ENCODE assay signal across 16 cellular contexts in the genomic region with DNA sequence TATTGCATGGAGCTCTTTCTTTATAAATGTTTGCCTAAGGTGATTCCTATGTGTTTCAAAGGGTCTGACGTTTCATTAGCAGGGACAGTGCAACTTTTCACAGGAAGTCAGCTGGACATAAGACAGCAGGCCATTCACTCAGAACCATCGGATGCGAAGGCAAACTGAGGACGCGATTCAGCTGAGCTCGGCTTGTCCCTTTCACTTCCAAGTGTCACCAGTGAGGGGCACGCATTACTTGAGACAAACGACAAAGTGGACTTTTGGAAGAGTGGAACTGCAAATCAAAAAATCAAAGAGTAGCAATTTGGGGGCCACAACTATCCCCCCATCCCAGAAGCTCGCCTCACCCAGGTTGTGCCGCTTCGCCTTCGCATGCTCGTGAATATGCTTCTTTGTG. TPM values are rescaled to one million over a fixed set of nuclear protein-coding genes. Genes with fewer than 3 reads are reported as not detected.
DNase-seq lines count a peak whose midpoint lies in the region; ATAC-seq and TF ChIP-seq lines count a peak whose summit lies in the region.
"Had no signal": no experiment of that assay in that cellular context is flagged by ENCODE, and none has a peak within 500 bp of the region (broad histone marks: within the 10 kb centered on the region; RNA-seq: fewer than 3 reads in every experiment).

No MANE protein-coding gene starts in this region.

- H3K27ac Mint-ChIP-seq in CD14-positive monocyte (peak overlapping the region in 5 of 7 donors; percentile 42 to 74 (median 67)), nephron (peak overlapping the region; percentile 27 to 47 (median 43))
- H3K27ac Mint-ChIP-seq in CD8-positive, alpha-beta memory T cell, result peak overlapping the region in 5 of 8 donors; percentile 6 to 63 (median 44)

- peaks cover 16% of the 10 kb centered on the region for H3K36me3 ChIP-seq in CD8-positive, alpha-beta memory T cell (ENCODE audit: insufficient read depth, low read length)
- H3K36me3 ChIP-seq in breast epithelium (no peaks in the 10 kb centered on the region), upper lobe of right lung (peaks cover 53% of the 10 kb centered on the region)

- DNase-seq in CD14-positive monocyte (ENCODE audit: low spot score), result no peak
- no peak for DNase-seq in CD8-positive, alpha-beta memory T cell
- DNase-seq in breast epithelium (ENCODE audit: low spot score in 2 of 2), result no peak
- DNase-seq in upper lobe of right lung, result no peak
- no peak for DNase-seq in ACHN
- DNase-seq: activated CD4-positive, alpha-beta T cell treated with anti-CD3 and anti-CD28 coated beads, Interleukin-2, amount 50 U/mL, for 4 hours; GDM1; NCI-H1694 treated with DMSO at 0.1 percent for 48 hours; NCI-H526; stimulated activated CD4-positive, alpha-beta T cell treated with anti-CD3 and anti-CD28 coated beads, Interleukin-1b, Interleukin-23, amount 100 ng/mL, for 48 hours; stimulated activated CD8-positive, alpha-beta memory T cell treated with anti-CD3 and anti-CD28 coated beads, Interleukin-4, amount 100 ng/mL, for 48 hours had no signal

- H3K4me3 Mint-ChIP-seq in CD14-positive monocyte (no peak overlapping the region), nephron (no peak overlapping the region)
- peak overlapping the region in 2 of 7 donors; percentile 16 to 57 for H3K4me3 Mint-ChIP-seq in CD8-positive, alpha-beta memory T cell

- ATAC-seq in upper lobe of right lung, result no peak
- no peak for ATAC-seq in GM21825 (IDR thresholded peaks at IDR 0.05; ENCODE audit: unreplicated experiment)

- H3K9me3 Mint-ChIP-seq in CD14-positive monocyte (no peaks in the 10 kb centered on the region), nephron (no peaks in the 10 kb centered on the region)
- no peaks in the 10 kb centered on the region for H3K9me3 Mint-ChIP-seq in CD8-positive, alpha-beta memory T cell

- H3K36me3 Mint-ChIP-seq in CD14-positive monocyte (peaks cover 55 to 61% of the 10 kb centered on the region in 2 donors), nephron (ENCODE audit: low read depth) (peaks cover 58% of the 10 kb centered on the region)
- peaks cover 0 to 61% (median 12%) of the 10 kb centered on the region in 3 donors for H3K36me3 Mint-ChIP-seq in CD8-positive, alpha-beta memory T cell

- in situ Hi-C loops in ACHN (cut with HindIII; ENCODE audit: low pct_ligation_motif_present, low pct_unique_long_range_greater_than_20kb, low sequenced_read_pairs), result no loop called here

- H3K27me3 Mint-ChIP-seq in CD14-positive monocyte (ENCODE audit: low read depth in 3 of 3) (no peaks in the 10 kb centered on the region), nephron (ENCODE audit: low read depth) (no peaks in the 10 kb centered on the region)
- no peaks in the 10 kb centered on the region for H3K27me3 Mint-ChIP-seq in CD8-positive, alpha-beta memory T cell

- peaks cover 28% of the 10 kb centered on the region for H3K4me1 Mint-ChIP-seq in CD14-positive monocyte
- H3K4me1 Mint-ChIP-seq in CD8-positive, alpha-beta memory T cell, result peaks cover 63 to 82% (median 68%) of the 10 kb centered on the region in 3 donors
- peaks cover 56% of the 10 kb centered on the region for H3K4me1 Mint-ChIP-seq in nephron

- H3K27me3 ChIP-seq in CD8-positive, alpha-beta memory T cell (ENCODE audit: insufficient read depth, low read length, poor library complexity, severe bottlenecking), result no peaks in the 10 kb centered on the region
- H3K27me3 ChIP-seq in breast epithelium (no peaks in the 10 kb centered on the region), upper lobe of right lung (no peaks in the 10 kb centered on the region)

- CTCF ChIA-PET in CD8-positive, alpha-beta memory T cell (lab: Charles Lee), result no interaction called here

- no peak for TF ChIP-seq CTCF in CD14-positive monocyte (IDR thresholded peaks at IDR 0.05)
- no peak for TF ChIP-seq CTCF in breast epithelium (IDR thresholded peaks at IDR 0.05)
- no peak for TF ChIP-seq CTCF in nephron (IDR thresholded peaks at IDR 0.05; ENCODE audit: unreplicated experiment in 3 of 3)
- no peak for TF ChIP-seq CTCF in upper lobe of right lung (IDR thresholded peaks at IDR 0.05)

- peaks cover 56% of the 10 kb centered on the region for H3K4me1 ChIP-seq in CD8-positive, alpha-beta memory T cell (ENCODE audit: insufficient read depth, low read length)
- H3K4me1 ChIP-seq in breast epithelium (no peaks in the 10 kb centered on the region), upper lobe of right lung (peaks cover 37% of the 10 kb centered on the region)

- intact Hi-C loops in CD14-positive monocyte (cut with micrococcal nuclease) (no loop called here), breast epithelium (cut with DNase I; ENCODE audit: low total_unique reads) (no loop called here), upper lobe of right lung (cut with DNase I) (no loop called here)

- no peak overlapping the region for H3K27ac ChIP-seq in CD8-positive, alpha-beta memory T cell (ENCODE audit: low read depth, low read length)
- H3K27ac ChIP-seq in breast epithelium, result peak overlapping the region; percentile 9 to 22
- no peak overlapping the region for H3K27ac ChIP-seq in upper lobe of right lung
- H3K27ac ChIP-seq: C4-2B, KMS-11 had no signal

- no peaks in the 10 kb centered on the region for H3K9me3 ChIP-seq in CD8-positive, alpha-beta memory T cell (ENCODE audit: low read length)
- H3K9me3 ChIP-seq in breast epithelium (no peaks in the 10 kb centered on the region), upper lobe of right lung (no peaks in the 10 kb centered on the region)

- TF ChIP-seq POLR2A in breast epithelium (IDR thresholded peaks at IDR 0.05), result no peak

- no peak overlapping the region for H3K4me3 ChIP-seq in CD8-positive, alpha-beta memory T cell (ENCODE audit: low read length)
- H3K4me3 ChIP-seq in breast epithelium (no peak overlapping the region), upper lobe of right lung (no peak overlapping the region)
- H3K4me3 ChIP-seq: coronary artery had no signal

- POLR2A ChIA-PET in CD8-positive, alpha-beta memory T cell (lab: Charles Lee), result interaction anchor here (1.2 kb wide), 1 partner anchor 16 kb away, joined by 3 read pairs; no protein-coding TSS in a partner anchor

RNA-seq across cellular contexts. Expression of gene USP22, which starts 14.6 kb away (rescaled TPM):
- 10 to 100 TPM; 20.4 to 27.3 TPM for polyA plus RNA-seq in CD14-positive monocyte
- total RNA-seq in CD8-positive, alpha-beta memory T cell, result 100 to 1,000 TPM; 146 to 154 TPM
- polyA plus RNA-seq in CD8-positive, alpha-beta memory T cell, result 34.5 TPM
- 100 to 1,000 TPM; 115 to 156 (median 139) TPM for total RNA-seq in breast epithelium
- 160 TPM for total RNA-seq in upper lobe of right lung

Comparison
In these comparisons a context has a peak if more than half of its experiments do, and no peak if none do; other contexts are left out.
1. H3K27ac ChIP-seq: peak in breast epithelium (2 of 2); none in CD8-positive, alpha-beta memory T cell (single experiment) and upper lobe of right lung (single experiment).
2. Peak in every context shown above with its lines, with median percentiles within 50 percentile points of each other: H3K27ac Mint-ChIP-seq.